In genomic region chr20:32520927-32521203, GRCh38 we compare ENCODE assay signal across 18 cellular contexts.
A peak's percentile ranks its signal among the peaks of the same experiment; 100 is the strongest.
DNase-seq lines count a peak whose midpoint lies in the region; ATAC-seq and TF ChIP-seq lines count a peak whose summit lies in the region.
"Had no signal": no experiment of that assay in that cellular context is flagged by ENCODE, and none has a peak within 500 bp of the region (broad histone marks: within the 10 kb centered on the region; RNA-seq: fewer than 3 reads in every experiment).

No MANE protein-coding gene starts in this region.

- H3K36me3 Mint-ChIP-seq in activated naive CD4-positive, alpha-beta T cell treated with anti-CD3 and anti-CD28 coated beads, Interleukin-2, amount 10 ng/mL, durations not matched to agents 7 days and 5 days = peaks cover 44% of the 10 kb centered on the region
- peaks cover 7% of the 10 kb centered on the region for H3K36me3 Mint-ChIP-seq in activated naive CD4-positive, alpha-beta T cell treated with anti-CD3 and anti-CD28 coated beads for 36 hours (ENCODE audit: low read depth)
- peaks cover 0 to 54% (median 7%) of the 10 kb centered on the region in 3 donors for H3K36me3 Mint-ChIP-seq in CD8-positive, alpha-beta memory T cell
- H3K36me3 Mint-ChIP-seq in activated T-helper 17 cell treated with anti-CD3 and anti-CD28 coated beads, Interleukin-2, amount 50 U/mL, for 72 hours (ENCODE audit: low read depth) = peaks cover 23% of the 10 kb centered on the region
- peaks cover 9% of the 10 kb centered on the region for H3K36me3 Mint-ChIP-seq in nephron progenitor cell (ENCODE audit: low read depth)

- H3K27ac Mint-ChIP-seq in activated naive CD4-positive, alpha-beta T cell treated with anti-CD3 and anti-CD28 coated beads, Interleukin-2, amount 10 ng/mL, durations not matched to agents 7 days and 5 days = peak overlapping the region; percentile 60
- H3K27ac Mint-ChIP-seq in activated naive CD4-positive, alpha-beta T cell treated with anti-CD3 and anti-CD28 coated beads for 36 hours = no peak overlapping the region
- peak overlapping the region in 7 of 8 donors; percentile 24 to 91 (median 79) for H3K27ac Mint-ChIP-seq in CD8-positive, alpha-beta memory T cell
- H3K27ac Mint-ChIP-seq in activated T-helper 17 cell treated with anti-CD3 and anti-CD28 coated beads, Interleukin-2, amount 50 U/mL, for 72 hours = peak overlapping the region; percentile 30
- no peak overlapping the region for H3K27ac Mint-ChIP-seq in nephron progenitor cell
- H3K27ac Mint-ChIP-seq: B cell had no signal

- TF ChIP-seq CTCF in nephron progenitor cell (IDR thresholded peaks at IDR 0.05) = no peak
- no peak for TF ChIP-seq CTCF in testis (IDR thresholded peaks at IDR 0.05)

- peaks cover 69% of the 10 kb centered on the region for H3K4me1 ChIP-seq in CD8-positive, alpha-beta memory T cell (ENCODE audit: insufficient read depth, low read length)
- H3K4me1 ChIP-seq in testis = peaks cover 48% of the 10 kb centered on the region

- intact Hi-C loops in activated naive CD4-positive, alpha-beta T cell treated with anti-CD3 and anti-CD28 coated beads for 36 hours (cut with micrococcal nuclease) = loop anchor here (1.0 to 5.0 kb wide), 2 partner anchors 132 to 256 kb away; no protein-coding TSS in a partner anchor
- intact Hi-C loops in testis (cut with DNase I; ENCODE audit: low total_unique reads) = loop anchor here (5.0 kb wide), 1 partner anchor 131 kb away; no protein-coding TSS in a partner anchor

- no peak for DNase-seq in activated naive CD4-positive, alpha-beta T cell treated with anti-CD3 and anti-CD28 coated beads, Interleukin-2, amount 10 ng/mL, durations not matched to agents 7 days and 5 days
- DNase-seq in activated naive CD4-positive, alpha-beta T cell treated with anti-CD3 and anti-CD28 coated beads for 36 hours = no peak
- DNase-seq in CD8-positive, alpha-beta memory T cell = no peak
- DNase-seq in nephron progenitor cell (no peak), testis (no peak), NOMO-1 (lab: John Stamatoyannopoulos, UW; ENCODE audit: unreplicated experiment in 2 of 2) (no peak)
- DNase-seq: DMS79 treated with DMSO at 0.1 percent for 48 hours, MG63, NCI-H1092, NCI-H2081 treated with DMSO at 0.1 percent for 48 hours, NCI-H446 treated with DMSO at 0.1 percent for 48 hours, NCI-H69 had no signal

- TF ChIP-seq POLR2A in testis (IDR thresholded peaks at IDR 0.05) = no peak

- H3K4me3 ChIP-seq in CD8-positive, alpha-beta memory T cell (ENCODE audit: low read length) = no peak overlapping the region
- no peak overlapping the region for H3K4me3 ChIP-seq in testis
- H3K4me3 ChIP-seq: MG63, Peyer's patch, SJSA1 had no signal

- H3K27ac ChIP-seq in CD8-positive, alpha-beta memory T cell (ENCODE audit: low read depth, low read length) = no peak overlapping the region
- no peak overlapping the region for H3K27ac ChIP-seq in testis
- H3K27ac ChIP-seq: KMS-11, Peyer's patch, SJSA1 had no signal

- H3K9me3 Mint-ChIP-seq in activated naive CD4-positive, alpha-beta T cell treated with anti-CD3 and anti-CD28 coated beads, Interleukin-2, amount 10 ng/mL, durations not matched to agents 7 days and 5 days = no peaks in the 10 kb centered on the region
- H3K9me3 Mint-ChIP-seq in activated naive CD4-positive, alpha-beta T cell treated with anti-CD3 and anti-CD28 coated beads for 36 hours = no peaks in the 10 kb centered on the region
- H3K9me3 Mint-ChIP-seq in CD8-positive, alpha-beta memory T cell = no peaks in the 10 kb centered on the region
- no peaks in the 10 kb centered on the region for H3K9me3 Mint-ChIP-seq in activated T-helper 17 cell treated with anti-CD3 and anti-CD28 coated beads, Interleukin-2, amount 50 U/mL, for 72 hours
- H3K9me3 Mint-ChIP-seq in nephron progenitor cell = no peaks in the 10 kb centered on the region

- WGBS in testis, 2 donors = 87 to 92% methylated on average over 3 of the region's 3 CpGs

- CTCF ChIA-PET in activated naive CD4-positive, alpha-beta T cell treated with anti-CD3 and anti-CD28 coated beads, Interleukin-2, amount 10 ng/mL, durations not matched to agents 7 days and 5 days (lab: Charles Lee) = interaction anchor here (0.6 to 12.5 kb wide), 13 partner anchors 9 to 257 kb away, joined by 3 to 283 read pairs (median 4); partner anchors contain the start of gene C20orf203
- CTCF ChIA-PET in activated naive CD4-positive, alpha-beta T cell treated with anti-CD3 and anti-CD28 coated beads for 36 hours (lab: Charles Lee) = interaction anchor here (0.5 to 12.4 kb wide), 15 partner anchors 8 to 257 kb away, joined by 3 to 330 read pairs (median 7); partner anchors contain the start of genes C20orf203 and NOL4L
- CTCF ChIA-PET in CD8-positive, alpha-beta memory T cell (lab: Charles Lee) = interaction anchor here (0.8 to 11.3 kb wide), 12 partner anchors 10 to 205 kb away, joined by 3 to 227 read pairs (median 6); no protein-coding TSS in a partner anchor

- H3K36me3 ChIP-seq in CD8-positive, alpha-beta memory T cell (ENCODE audit: insufficient read depth, low read length) = peaks cover 39% of the 10 kb centered on the region
- no peaks in the 10 kb centered on the region for H3K36me3 ChIP-seq in testis (ENCODE audit: low read depth, missing control alignments)
- H3K36me3 ChIP-seq: MG63, Peyer's patch, SJSA1 had no signal

- H3K4me1 Mint-ChIP-seq in activated naive CD4-positive, alpha-beta T cell treated with anti-CD3 and anti-CD28 coated beads, Interleukin-2, amount 10 ng/mL, durations not matched to agents 7 days and 5 days = peaks cover 60% of the 10 kb centered on the region
- H3K4me1 Mint-ChIP-seq in activated naive CD4-positive, alpha-beta T cell treated with anti-CD3 and anti-CD28 coated beads for 36 hours (ENCODE audit: low read depth) = peaks cover 56% of the 10 kb centered on the region
- peaks cover 43 to 56% (median 44%) of the 10 kb centered on the region in 3 donors for H3K4me1 Mint-ChIP-seq in CD8-positive, alpha-beta memory T cell
- H3K4me1 Mint-ChIP-seq in activated T-helper 17 cell treated with anti-CD3 and anti-CD28 coated beads, Interleukin-2, amount 50 U/mL, for 72 hours = peaks cover 21% of the 10 kb centered on the region
- H3K4me1 Mint-ChIP-seq in nephron progenitor cell = peaks cover 84% of the 10 kb centered on the region

- no peaks in the 10 kb centered on the region for H3K27me3 ChIP-seq in CD8-positive, alpha-beta memory T cell (ENCODE audit: insufficient read depth, low read length, poor library complexity, severe bottlenecking)
- H3K27me3 ChIP-seq in testis = no peaks in the 10 kb centered on the region
- H3K27me3 ChIP-seq: MG63, Peyer's patch, SJSA1 had no signal

- no peaks in the 10 kb centered on the region for H3K27me3 Mint-ChIP-seq in activated naive CD4-positive, alpha-beta T cell treated with anti-CD3 and anti-CD28 coated beads, Interleukin-2, amount 10 ng/mL, durations not matched to agents 7 days and 5 days
- no peaks in the 10 kb centered on the region for H3K27me3 Mint-ChIP-seq in activated naive CD4-positive, alpha-beta T cell treated with anti-CD3 and anti-CD28 coated beads for 36 hours (ENCODE audit: low read depth)
- H3K27me3 Mint-ChIP-seq in CD8-positive, alpha-beta memory T cell = no peaks in the 10 kb centered on the region
- no peaks in the 10 kb centered on the region for H3K27me3 Mint-ChIP-seq in activated T-helper 17 cell treated with anti-CD3 and anti-CD28 coated beads, Interleukin-2, amount 50 U/mL, for 72 hours
- peaks cover 4% of the 10 kb centered on the region for H3K27me3 Mint-ChIP-seq in nephron progenitor cell (ENCODE audit: low read depth, poor library complexity)
- H3K27me3 Mint-ChIP-seq: B cell had no signal

- no peaks in the 10 kb centered on the region for H3K9me3 ChIP-seq in CD8-positive, alpha-beta memory T cell (ENCODE audit: low read length)
- H3K9me3 ChIP-seq in testis = no peaks in the 10 kb centered on the region
- H3K9me3 ChIP-seq: MG63, Peyer's patch, SJSA1 had no signal

- ATAC-seq in activated T-helper 17 cell treated with anti-CD3 and anti-CD28 coated beads, Interleukin-2, amount 50 U/mL, for 72 hours (replicated peaks) = no peak
- ATAC-seq in GM18868 (IDR thresholded peaks at IDR 0.05; ENCODE audit: unreplicated experiment) = no peak

- H3K4me3 Mint-ChIP-seq in activated naive CD4-positive, alpha-beta T cell treated with anti-CD3 and anti-CD28 coated beads, Interleukin-2, amount 10 ng/mL, durations not matched to agents 7 days and 5 days = no peak overlapping the region
- no peak overlapping the region for H3K4me3 Mint-ChIP-seq in activated naive CD4-positive, alpha-beta T cell treated with anti-CD3 and anti-CD28 coated beads for 36 hours
- H3K4me3 Mint-ChIP-seq in CD8-positive, alpha-beta memory T cell = no peak overlapping the region
- no peak overlapping the region for H3K4me3 Mint-ChIP-seq in activated T-helper 17 cell treated with anti-CD3 and anti-CD28 coated beads, Interleukin-2, amount 50 U/mL, for 72 hours
- peak overlapping the region; percentile 39 for H3K4me3 Mint-ChIP-seq in nephron progenitor cell
- H3K4me3 Mint-ChIP-seq: B cell had no signal

- POLR2A ChIA-PET in CD8-positive, alpha-beta memory T cell (lab: Charles Lee) = no interaction called here

Comparison
In these comparisons a context has a peak if more than half of its experiments do, and no peak if none do; other contexts are left out.
1. H3K27ac Mint-ChIP-seq: peak in activated naive CD4-positive, alpha-beta T cell treated with anti-CD3 and anti-CD28 coated beads, Interleukin-2, amount 10 ng/mL, durations not matched to agents 7 days and 5 days (single experiment), CD8-positive, alpha-beta memory T cell (7 of 8) and activated T-helper 17 cell treated with anti-CD3 and anti-CD28 coated beads, Interleukin-2, amount 50 U/mL, for 72 hours (single experiment); none in activated naive CD4-positive, alpha-beta T cell treated with anti-CD3 and anti-CD28 coated beads for 36 hours (single experiment) and nephron progenitor cell (single experiment).